In genomic region chr7:883029-884021, GRCh38 we compare ENCODE assay signal across 13 cellular contexts. TPM values are rescaled to one million over a fixed set of nuclear protein-coding genes. Genes with fewer than 3 reads are reported as not detected.
DNase-seq lines count a peak whose midpoint lies in the region; ATAC-seq and TF ChIP-seq lines count a peak whose summit lies in the region.
"Had no signal": no experiment of that assay in that cellular context is flagged by ENCODE, and none has a peak within 500 bp of the region (broad histone marks: within the 10 kb centered on the region; RNA-seq: fewer than 3 reads in every experiment).

No MANE protein-coding gene starts in this region.

- H3K4me1 ChIP-seq in heart right ventricle (peaks cover 20 to 77% (median 53%) of the 10 kb centered on the region in 9 donors), trophoblast cell (ENCODE audit: control insufficient read depth in 1 of 2, insufficient read depth in 2 of 2, low read length in 2 of 2) (peaks cover 7 to 10% of the 10 kb centered on the region in 2 experiments)

- H4K91ac ChIP-seq in trophoblast cell (ENCODE audit: low read depth, low read length): peak overlapping the region; percentile 26

- H3K79me1 ChIP-seq in trophoblast cell (ENCODE audit: low read length): no peaks in the 10 kb centered on the region

- peaks cover 50% of the 10 kb centered on the region for H3K79me2 ChIP-seq in trophoblast cell (ENCODE audit: control insufficient read depth, insufficient read depth, low read length, poor library complexity)

- no peaks in the 10 kb centered on the region for H3K27me3 ChIP-seq in heart right ventricle
- H3K27me3 ChIP-seq in trophoblast cell (ENCODE audit: insufficient read depth, low read length): no peaks in the 10 kb centered on the region

- no peak overlapping the region for H4K12ac ChIP-seq in trophoblast cell (ENCODE audit: low read depth, low read length)

- no peak overlapping the region for H2AK5ac ChIP-seq in trophoblast cell (ENCODE audit: low read length)

- no peaks in the 10 kb centered on the region for H3K9me3 ChIP-seq in heart right ventricle
- H3K9me3 ChIP-seq in trophoblast cell (ENCODE audit: insufficient read depth, low read depth, low read length): no peaks in the 10 kb centered on the region

- no peak overlapping the region for H4K8ac ChIP-seq in trophoblast cell (ENCODE audit: low read depth, low read length)

- peak overlapping the region; percentile 5 for H2BK5ac ChIP-seq in trophoblast cell (ENCODE audit: low read depth, low read length, poor library complexity)

- peak overlapping the region; percentile 90 for H3K4ac ChIP-seq in trophoblast cell (ENCODE audit: low read depth, low read length)

- 79 to 84% methylated on average over 50 to 51 of the region's 51 CpGs for WGBS in heart right ventricle, 2 donors
- no CpG with 5 or more reads among the region's 51 CpGs for WGBS in trophoblast cell (ENCODE audit: extremely low coverage, insufficient coverage, insufficient read length)

- H3K4me3 ChIP-seq in heart right ventricle (no peak overlapping the region), trophoblast cell (ENCODE audit: low read depth, low read length) (no peak overlapping the region)

- no peak overlapping the region for H3K23ac ChIP-seq in trophoblast cell (ENCODE audit: low read length)

- H3K14ac ChIP-seq in trophoblast cell (ENCODE audit: low read length): no peak overlapping the region

- peak overlapping the region; percentile 47 for H3K18ac ChIP-seq in trophoblast cell (ENCODE audit: low read length)

- ATAC-seq in heart right ventricle (peak in 6 of 8 donors; percentile 15 to 46 (median 34)), GM19023 (IDR thresholded peaks at IDR 0.05; ENCODE audit: unreplicated experiment) (no peak), GM19328 (IDR thresholded peaks at IDR 0.05; ENCODE audit: unreplicated experiment) (no peak)

- H3K36me3 ChIP-seq in heart right ventricle (peaks cover 0 to 43% (median 12%) of the 10 kb centered on the region in 9 donors), trophoblast cell (ENCODE audit: control insufficient read depth in 1 of 2, insufficient read depth in 2 of 2, low read length in 2 of 2) (peaks cover 41 to 44% of the 10 kb centered on the region in 2 experiments)

- intact Hi-C loops in heart right ventricle (cut with DNase I): loop anchor here in 1 of 10 donors (10.0 kb wide), 1 partner anchor 81 kb away; no protein-coding TSS in a partner anchor

- H2BK12ac ChIP-seq in trophoblast cell (ENCODE audit: low read length): no peak overlapping the region

- DNase-seq in COLO668 (lab: John Stamatoyannopoulos, UW; ENCODE audit: unreplicated experiment) (peak; percentile 42), heart right ventricle (peak in 1 of 2 donors; percentile 25), trophoblast cell (no peak), activated gamma-delta T cell (lab: John Stamatoyannopoulos, UW) (no peak), epidermal melanocyte (ENCODE audit: insufficient read length, low spot score) (no peak)
- DNase-seq: activated CD4-positive, alpha-beta memory T cell treated with anti-CD3 and anti-CD28 coated beads, Interleukin-2, amount 10 ng/mL, durations not matched to agents 7 days and 5 days; activated naive CD4-positive, alpha-beta T cell treated with anti-CD3 and anti-CD28 coated beads for 36 hours; MV-4-11; NCI-H526 treated with DMSO at 0.1 percent for 48 hours; T1000 had no signal

- peak; percentile 33; the same call in 1 of the 2 replicates for TF ChIP-seq CTCF in VCaP (conservative IDR thresholded peaks at IDR 0.05)
- peak in 3 of 9 donors; percentile 9 to 29 (median 18) for TF ChIP-seq CTCF in heart right ventricle (IDR thresholded peaks at IDR 0.05)

- H2BK120ac ChIP-seq in trophoblast cell (ENCODE audit: insufficient read depth, low read length, poor library complexity): no peak overlapping the region

- H3K9ac ChIP-seq in trophoblast cell (ENCODE audit: low read length): no peak overlapping the region

- H3K27ac ChIP-seq in VCaP (peak overlapping the region; percentile 88), heart right ventricle (peak overlapping the region in 4 of 10 donors; percentile 1 to 31 (median 22)), trophoblast cell (ENCODE audit: low read depth, low read length) (no peak overlapping the region)

- H2AFZ ChIP-seq in trophoblast cell (ENCODE audit: insufficient read depth, low read length, poor library complexity): no peak overlapping the region

- H3K4me2 ChIP-seq in trophoblast cell (ENCODE audit: low read length): no peak overlapping the region

RNA-seq across cellular contexts. Expression of gene GET4, which starts 7.0 kb away (rescaled TPM):
- 10 to 100 TPM; 14.7 to 25.0 (median 20.4) TPM for total RNA-seq in heart right ventricle
- 10 to 100 TPM; 32.8 to 38.6 TPM for polyA plus RNA-seq in heart right ventricle
- polyA plus RNA-seq in trophoblast cell (2013): 81.6 and 84.3 TPM in 2 replicates

RNA-seq across cellular contexts. Expression of gene SUN1, which starts 51.0 kb away (rescaled TPM):
- total RNA-seq in heart right ventricle: 100 to 1,000 TPM; 129 to 211 (median 183) TPM
- polyA plus RNA-seq in heart right ventricle: 100 to 1,000 TPM in 1 of 2 donors, 10 to 100 TPM in 1; 69.2 to 203 TPM
- polyA plus RNA-seq in trophoblast cell (2013): 85.9 and 88.3 TPM in 2 replicates

Comparison
In these comparisons a context has a peak if more than half of its experiments do, and no peak if none do; other contexts are left out.
1. ATAC-seq: peak in heart right ventricle (6 of 8); none in GM19023 (single experiment) and GM19328 (single experiment).